ENCODE assay signal across 21 cellular contexts in the genomic region with DNA sequence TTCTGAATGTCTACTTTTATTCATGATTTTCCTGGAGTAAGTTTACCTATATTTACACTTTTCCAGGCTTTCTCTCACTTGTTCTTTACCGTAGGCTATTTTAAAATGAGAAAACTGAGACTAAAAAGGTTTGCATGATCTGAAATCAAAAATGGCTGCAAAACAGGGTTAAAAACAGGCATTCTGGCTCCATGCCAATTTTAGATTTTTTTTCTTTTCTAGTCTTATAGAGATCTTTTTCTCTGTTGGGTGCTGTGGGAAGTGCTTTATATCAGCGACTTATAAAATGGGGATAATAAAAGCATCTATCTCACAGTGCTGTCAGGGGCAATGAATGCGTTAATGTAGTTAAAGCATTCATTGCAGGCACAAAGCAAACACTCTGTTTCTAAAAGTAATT.
DNase-seq lines count a peak whose midpoint lies in the region; ATAC-seq, FAIRE-seq and TF ChIP-seq lines count a peak whose summit lies in the region.
"Had no signal": no experiment of that assay in that cellular context is flagged by ENCODE, and none has a peak within 500 bp of the region (broad histone marks: within the 10 kb centered on the region; RNA-seq: fewer than 3 reads in every experiment).

No MANE protein-coding gene starts in this region.

- CTCF ChIA-PET in HepG2 (lab: Yijun Ruan, JAX; ENCODE audit: low intra/inter-chr PET ratio, low total read pairs), result no interaction called here

- WGBS in HepG2 (ENCODE audit: low lambda C conversion rate), result 2% methylated on average over 3 of the region's 3 CpGs
- WGBS in right lobe of liver (ENCODE audit: insufficient coverage, low coverage, low lambda C conversion rate, missing lambda C conversion rate), result 57% methylated on average over 3 of the region's 3 CpGs

- H3K27ac ChIP-seq in HepG2 (ENCODE audit: extremely low read length, insufficient read depth, low read length) (no peak overlapping the region), right lobe of liver (no peak overlapping the region)
- H3K27ac ChIP-seq: BLaER1 treated with 17β-estradiol and CSF1 and Interleukin-3, amounts not matched to agents 10 nM and 100 nM had no signal

- TF ChIP-seq CTCF in HepG2 (CRISPR knock-in tag; IDR thresholded peaks at IDR 0.05), result no peak
- TF ChIP-seq CTCF in right lobe of liver (IDR thresholded peaks at IDR 0.05), result no peak

- TF ChIP-seq EP300 in HepG2 (IDR thresholded peaks at IDR 0.05; ENCODE audit: low read depth in 2 of 2, low read length in 2 of 2) (no peak), HepG2 (CRISPR knock-in tag; IDR thresholded peaks at IDR 0.05; ENCODE audit: borderline replicate concordance) (no peak)

- no peaks in the 10 kb centered on the region for H3K36me3 ChIP-seq in HepG2 (replicated peaks in 1 of 2; ENCODE audit: control insufficient read depth in 1 of 2, insufficient read depth in 2 of 2, low read length in 2 of 2)
- H3K36me3 ChIP-seq in right lobe of liver, result no peaks in the 10 kb centered on the region
- H3K36me3 ChIP-seq in adipocyte (ENCODE audit: control insufficient read depth, insufficient read depth, low read length, severe bottlenecking), result no peaks in the 10 kb centered on the region
- H3K36me3 ChIP-seq: BE2C; BLaER1 treated with 17β-estradiol and CSF1 and Interleukin-3, amounts not matched to agents 10 nM and 100 nM; HAP-1 had no signal

- no peak for DNase-seq in HepG2 (ENCODE audit: low spot score)
- no peak for DNase-seq in right lobe of liver
- peak; percentile 40 for DNase-seq in NCI-H2227 (lab: John Stamatoyannopoulos, UW; ENCODE audit: unreplicated experiment)
- peak; percentile 6 for DNase-seq in adipocyte (ENCODE audit: low read depth)
- no peak for DNase-seq in Ammon's horn (ENCODE audit: low spot score)
- DNase-seq in left lobe of liver (ENCODE audit: low spot score), result no peak
- DNase-seq: BE2C; CD4-positive, alpha-beta T cell; CD8-positive, alpha-beta memory T cell; DMS 273 treated with DMSO at 0.1 percent for 48 hours; DND-41; GOT3; HFFc6 had no signal

- POLR2A ChIA-PET in HepG2 (lab: Yijun Ruan, JAX), result no interaction called here

- no peaks in the 10 kb centered on the region for H4K20me1 ChIP-seq in HepG2 (ENCODE audit: insufficient read depth, low read length)
- H4K20me1 ChIP-seq: BLaER1 treated with 17β-estradiol and CSF1 and Interleukin-3, amounts not matched to agents 10 nM and 100 nM had no signal

- TF ChIP-seq POLR2A in HepG2 (IDR thresholded peaks at IDR 0.05; ENCODE audit: insufficient read depth in 1 of 2, low read depth in 2 of 2, low read length in 2 of 2), result no peak
- TF ChIP-seq POLR2A in right lobe of liver (IDR thresholded peaks at IDR 0.05), result no peak

- H3K4me2 ChIP-seq in HepG2 (ENCODE audit: low read depth, low read length), result no peak overlapping the region

- no peak for TF ChIP-seq RAD21 in HepG2 (CRISPR knock-in tag; IDR thresholded peaks at IDR 0.05)

- H3K9me3 ChIP-seq in HepG2 (ENCODE audit: low read length) (peaks cover 31% of the 10 kb centered on the region; the same call in 1 of the 2 replicates), right lobe of liver (no peaks in the 10 kb centered on the region), adipocyte (ENCODE audit: control insufficient read depth, low read length) (no peaks in the 10 kb centered on the region)
- H3K9me3 ChIP-seq: HAP-1 had no signal

- FAIRE-seq in HepG2 (lab: Jason Lieb, UNC), result no peak
- FAIRE-seq: A204.1, D721Med, G401.6, GM12892, GM19239, H54 had no signal

- H3K4me1 ChIP-seq in HepG2 (ENCODE audit: insufficient read depth, low read length), result no peaks in the 10 kb centered on the region
- no peaks in the 10 kb centered on the region for H3K4me1 ChIP-seq in right lobe of liver
- no peaks in the 10 kb centered on the region for H3K4me1 ChIP-seq in adipocyte (ENCODE audit: control insufficient read depth, insufficient read depth, low read length)
- H3K4me1 ChIP-seq: BE2C, HAP-1 had no signal

- H3K27me3 ChIP-seq in HepG2 (ENCODE audit: control insufficient read depth in 1 of 2, insufficient read depth in 2 of 2, low read length in 2 of 2) (no peaks in the 10 kb centered on the region), right lobe of liver (no peaks in the 10 kb centered on the region), adipocyte (replicated peaks; ENCODE audit: control insufficient read depth, insufficient read depth, low read length) (no peaks in the 10 kb centered on the region)
- H3K27me3 ChIP-seq: BE2C; BLaER1 treated with 17β-estradiol and CSF1 and Interleukin-3, amounts not matched to agents 10 nM and 100 nM had no signal

- H2AFZ ChIP-seq in HepG2 (ENCODE audit: low read length), result no peak overlapping the region

- ATAC-seq in HepG2 (no peak), right lobe of liver (no peak), left lobe of liver (no peak)

- in situ Hi-C loops in HepG2 (cut with HindIII; ENCODE audit: extremely low pct_ligation_motif_present, low pct_unique_long_range_greater_than_20kb), result no loop called here

- H3K4me3 ChIP-seq in HepG2 (replicated peaks in 1 of 3; ENCODE audit: insufficient read depth in 1 of 3, low read depth in 2 of 3, low read length in 3 of 3), result no peak overlapping the region
- no peak overlapping the region for H3K4me3 ChIP-seq in right lobe of liver
- H3K4me3 ChIP-seq in adipocyte (ENCODE audit: low read length), result no peak overlapping the region
- H3K4me3 ChIP-seq: BLaER1 treated with 17β-estradiol and CSF1 and Interleukin-3, amounts not matched to agents 10 nM and 100 nM; HAP-1 had no signal

- intact Hi-C loops in HepG2 (cut with micrococcal nuclease; ENCODE audit: unreplicated experiment) (no loop called here), right lobe of liver (cut with DNase I) (no loop called here)

- no TSS peak for BruUV-seq in HepG2 (replicated peaks; lab: Mats Ljungman, UMichigan)

- no peaks in the 10 kb centered on the region for H3K79me2 ChIP-seq in HepG2 (ENCODE audit: insufficient read depth, low read length)

- H3K9ac ChIP-seq in HepG2 (ENCODE audit: insufficient read depth, low read depth, low read length) (no peak overlapping the region), adipocyte (ENCODE audit: low read length) (no peak overlapping the region)
- H3K9ac ChIP-seq: BLaER1 treated with 17β-estradiol and CSF1 and Interleukin-3, amounts not matched to agents 10 nM and 100 nM had no signal

TF ChIP-seq in HepG2, 621 proteins besides CTCF, POLR2A, EP300 and RAD21:
- no peak for TF ChIP-seq SYNCRIP (IDR thresholded peaks at IDR 0.05; ENCODE audit: insufficient read depth, low read depth, low read length)
- no peak for TF ChIP-seq SRSF1 (optimal IDR thresholded peaks at IDR 0.05; ENCODE audit: low read depth, low read length)
- 0 out of 2 replicates have a peak, but pooled peaks have one; percentile 16 for TF ChIP-seq LCORL (IDR thresholded peaks at IDR 0.05)
- TF ChIP-seq LCORL (CRISPR knock-in tag; IDR thresholded peaks at IDR 0.05), result no peak
- TF ChIP-seq NR2F1 (CRISPR knock-in tag; IDR thresholded peaks at IDR 0.05), result no peak

Comparison
In these comparisons a context has a peak if more than half of its experiments do, and no peak if none do; other contexts are left out.
1. DNase-seq: peak in NCI-H2227 (single experiment) and adipocyte (single experiment); none in HepG2 (single experiment), right lobe of liver (0 of 3), Ammon's horn (single experiment) and left lobe of liver (single experiment).